Comparison of ENCODE assay signal across 3 cellular contexts in genomic region chr12:73341559-73342247, GRCh38.
"Had no signal": no experiment of that assay in that cellular context is flagged by ENCODE, and none has a peak within 500 bp of the region (broad histone marks: within the 10 kb centered on the region; RNA-seq: fewer than 3 reads in every experiment).

No MANE protein-coding gene starts in this region.

- H2AFZ ChIP-seq: GM23248 had no signal

- H3K4me3 ChIP-seq: GM23248 had no signal

- DNase-seq: GM23248, H9, HCEC 1CT had no signal

- H3K9ac ChIP-seq: GM23248 had no signal

- H3K27ac ChIP-seq: GM23248 had no signal
